ENCODE assay signal across 10 cellular contexts in the genomic region with DNA sequence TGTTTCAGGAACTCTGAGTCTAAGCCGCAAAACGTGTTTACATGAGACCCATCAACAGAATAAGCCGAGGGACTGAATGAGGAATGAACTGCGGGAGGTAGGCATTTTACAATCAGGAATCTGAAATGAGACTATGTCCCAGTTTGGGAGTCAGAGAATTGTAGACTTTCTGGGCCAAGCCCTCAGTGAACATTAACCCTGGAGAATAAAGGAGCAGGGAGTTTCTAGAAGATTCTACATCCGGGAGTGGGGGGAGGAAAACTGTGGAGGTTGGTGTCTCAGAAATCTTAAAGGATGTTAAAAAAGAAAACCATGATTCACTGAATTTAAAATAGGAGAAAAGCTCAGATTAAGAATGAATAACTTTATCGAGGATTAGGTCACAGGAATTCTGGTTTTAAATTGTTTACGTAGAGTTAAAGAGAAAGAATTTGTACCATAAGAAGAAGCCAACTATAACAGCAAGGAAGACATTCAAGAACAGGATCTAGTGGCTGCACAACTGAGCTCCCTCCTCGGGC. TPM values are rescaled to one million over a fixed set of nuclear protein-coding genes. Genes with fewer than 3 reads are reported as not detected.
DNase-seq lines count a peak whose midpoint lies in the region; ATAC-seq and TF ChIP-seq lines count a peak whose summit lies in the region.
"Had no signal": no experiment of that assay in that cellular context is flagged by ENCODE, and none has a peak within 500 bp of the region (broad histone marks: within the 10 kb centered on the region; RNA-seq: fewer than 3 reads in every experiment).

No MANE protein-coding gene starts in this region.

- H3K4me3 ChIP-seq in astrocyte of the cerebellum (ENCODE audit: low read depth, low read length) (peak overlapping the region; percentile 26), iPS-18c (ENCODE audit: insufficient read depth, low read depth, low read length) (peak overlapping the region; percentile 29; the same call in 1 of the 2 replicates), gastrocnemius medialis (peak overlapping the region in 3 of 4 donors; percentile 26 to 45 (median 32))

- in situ Hi-C loops in astrocyte of the cerebellum (cut with HindIII; ENCODE audit: low sequenced_read_pairs) (no loop called here), gastrocnemius medialis (cut with MboI; ENCODE audit: low sequenced_read_pairs in 4 of 4) (no loop called here)

- TF ChIP-seq POLR2A in gastrocnemius medialis (IDR thresholded peaks at IDR 0.05): no peak

- H3K36me3 ChIP-seq in ES-I3 (ENCODE audit: insufficient read depth, low read length): no peaks in the 10 kb centered on the region
- H3K36me3 ChIP-seq in gastrocnemius medialis: no peaks in the 10 kb centered on the region

- TF ChIP-seq CTCF in astrocyte of the cerebellum (IDR thresholded peaks at IDR 0.05; ENCODE audit: low read depth, low read length, missing control alignments) (no peak), gastrocnemius medialis (IDR thresholded peaks at IDR 0.05 in 4 of 5, conservative IDR thresholded peaks at IDR 0.05 in 1 of 5) (no peak), omental fat pad (IDR thresholded peaks at IDR 0.05) (no peak)

- ATAC-seq in gastrocnemius medialis: no peak
- ATAC-seq in GM18909 (IDR thresholded peaks at IDR 0.05; ENCODE audit: poor library complexity, unreplicated experiment): no peak
- ATAC-seq in omental fat pad (ENCODE audit: low FRiP score): no peak

- H3K4me1 ChIP-seq in ES-I3 (ENCODE audit: insufficient read depth, low read length): peaks cover 12% of the 10 kb centered on the region
- peaks cover 4 to 8% of the 10 kb centered on the region in 2 donors for H3K4me1 ChIP-seq in gastrocnemius medialis

- intact Hi-C loops in gastrocnemius medialis (cut with DNase I; ENCODE audit: low total_unique reads): no loop called here

- peaks cover 0 to 2% (median 0%) of the 10 kb centered on the region in 3 donors for H3K27me3 ChIP-seq in gastrocnemius medialis

- H3K27ac ChIP-seq in gastrocnemius medialis: peak overlapping the region; percentile 29 to 67 (median 49)

- H3K9ac ChIP-seq in ES-I3 (ENCODE audit: low read depth, low read length): peak overlapping the region; percentile 34; the same call in 1 of the 2 replicates

- no peaks in the 10 kb centered on the region for H3K9me3 ChIP-seq in ES-I3 (ENCODE audit: control insufficient read depth, insufficient read depth, low read length)
- peaks cover 4% of the 10 kb centered on the region for H3K9me3 ChIP-seq in iPS-18c (ENCODE audit: control insufficient read depth, insufficient read depth, low read length)
- H3K9me3 ChIP-seq in gastrocnemius medialis: no peaks in the 10 kb centered on the region

- DNase-seq in astrocyte of the cerebellum (ENCODE audit: low read depth): no peak
- no peak for DNase-seq in gastrocnemius medialis
- DNase-seq in AG20443 (ENCODE audit: low spot score): no peak
- no peak for DNase-seq in stimulated activated CD4-positive, alpha-beta T cell treated with anti-CD3 and anti-CD28 coated beads, Interleukin-4, amount 100 ng/mL, for 1 hour
- DNase-seq in omental fat pad (ENCODE audit: low spot score): no peak
- DNase-seq: activated CD4-positive, alpha-beta T cell treated with anti-CD3 and anti-CD28 coated beads, Interleukin-2, amount 50 U/mL, for 1 hour had no signal

RNA-seq across cellular contexts. Expression of gene RFX2, which starts 18.5 kb away (rescaled TPM):
- total RNA-seq in gastrocnemius medialis (10 to 100 TPM in 1 of 4 donors, 1 to 10 TPM in 2, under 1 TPM in 1; 0.31 to 10.5 (median 2.2) TPM), omental fat pad (10 to 100 TPM in 3 of 4 donors, 1 to 10 TPM in 1; 8.1 to 93.0 (median 20.4) TPM)

RNA-seq across cellular contexts. Expression of gene ACSBG2, which starts 43.6 kb away (rescaled TPM):
- not detected for total RNA-seq in gastrocnemius medialis
- total RNA-seq in omental fat pad: not detected
- total RNA-seq: esophagus mucosa had no signal
